In the genomic region with DNA sequence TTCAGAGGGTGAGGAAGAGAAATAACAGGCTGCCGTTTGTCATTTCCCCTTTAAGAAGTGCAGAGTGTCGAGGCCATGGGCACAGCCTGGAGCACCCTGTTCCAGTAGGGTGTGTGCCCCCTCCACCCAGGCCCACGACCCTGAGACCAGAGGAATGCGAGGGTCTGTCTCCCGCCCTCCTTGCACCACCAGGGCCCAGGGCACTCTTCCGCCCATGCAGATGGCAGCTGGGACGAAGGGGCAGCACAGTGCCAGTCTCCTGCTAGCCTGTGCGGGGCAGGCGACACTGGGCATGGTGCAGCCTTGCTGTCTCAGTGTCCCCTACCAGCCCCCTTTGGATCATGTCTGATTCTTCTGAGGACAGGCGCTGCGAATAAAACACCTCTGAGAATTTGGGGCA, we compare ENCODE assay signal across 31 cellular contexts.
"Had no signal": no experiment of that assay in that cellular context is flagged by ENCODE, and none has a peak within 500 bp of the region (broad histone marks: within the 10 kb centered on the region; RNA-seq: fewer than 3 reads in every experiment).

No MANE protein-coding gene starts in this region.

- ATAC-seq: activated CD4-positive, alpha-beta T cell treated with anti-CD3 and anti-CD28 coated beads for 36 hours; activated CD8-positive, alpha-beta memory T cell treated with anti-CD3 and anti-CD28 coated beads, Interleukin-2, amount 10 ng/mL, durations not matched to agents 7 days and 5 days; activated CD8-positive, alpha-beta T cell treated with anti-CD3 and anti-CD28 coated beads, Interleukin-2, amount 10 ng/mL, durations not matched to agents 7 days and 5 days; activated naive CD8-positive, alpha-beta T cell treated with anti-CD3 and anti-CD28 coated beads, Interleukin-2, amount 50 U/mL, for 24 hours; body of pancreas; effector memory CD8-positive, alpha-beta T cell; foreskin keratinocyte; gastrocnemius medialis; heart left ventricle; T-helper 17 cell had no signal

- H3K4me3 ChIP-seq: adrenal gland, body of pancreas, esophagus muscularis mucosa, gastrocnemius medialis, heart left ventricle had no signal

- H3K9me3 ChIP-seq: adrenal gland, body of pancreas, esophagus muscularis mucosa, gastrocnemius medialis, heart left ventricle had no signal

- H3K4me1 ChIP-seq: adrenal gland, foreskin keratinocyte, gastrocnemius medialis had no signal

- H3K36me3 ChIP-seq: adrenal gland, esophagus muscularis mucosa, gastrocnemius medialis, heart left ventricle had no signal

- H3K27ac ChIP-seq: adrenal gland, body of pancreas, esophagus muscularis mucosa, foreskin keratinocyte, gastrocnemius medialis, heart left ventricle had no signal

- H3K27me3 ChIP-seq: body of pancreas had no signal

- DNase-seq: activated CD4-positive, alpha-beta memory T cell treated with anti-CD3 and anti-CD28 coated beads for 36 hours; activated CD4-positive, alpha-beta T cell treated with anti-CD3 and anti-CD28 coated beads for 36 hours; activated CD4-positive, alpha-beta T cell treated with anti-CD3 and anti-CD28 coated beads, Interleukin-2, amount 10 ng/mL, durations not matched to agents 24 days and 14 days; activated CD4-positive, CD25-positive, alpha-beta regulatory T cell; activated CD4-positive, CD25-positive, alpha-beta regulatory T cell treated with anti-CD3 and anti-CD28 coated beads, Interleukin-2, amount 50 U/mL, for 72 hours; activated CD8-positive, alpha-beta memory T cell treated with anti-CD3 and anti-CD28 coated beads, Interleukin-2, amount 10 ng/mL, durations not matched to agents 7 days and 5 days; activated CD8-positive, alpha-beta memory T cell treated with anti-CD3 and anti-CD28 coated beads, Interleukin-2, amount 50 U/mL, for 4 hours; activated CD8-positive, alpha-beta T cell treated with anti-CD3 and anti-CD28 coated beads, Interleukin-2, amount 10 ng/mL, durations not matched to agents 7 days and 5 days; activated effector memory CD4-positive, alpha-beta T cell treated with anti-CD3 and anti-CD28 coated beads, Interleukin-2, amount 50 U/mL, for 16 hours; activated naive CD4-positive, alpha-beta T cell treated with anti-CD3 and anti-CD28 coated beads for 36 hours; activated naive CD8-positive, alpha-beta T cell treated with anti-CD3 and anti-CD28 coated beads for 36 hours; activated naive CD8-positive, alpha-beta T cell treated with anti-CD3 and anti-CD28 coated beads, Interleukin-2, amount 50 U/mL, for 24 hours; activated T-cell treated with anti-CD3 and anti-CD28 coated beads, Interleukin-2, amount 50 U/mL, for 1 hour; activated T-cell treated with anti-CD3 and anti-CD28 coated beads, Interleukin-2, amount 50 U/mL, for 48 hours; adrenal gland; amygdala; aorta; body of pancreas; caudate nucleus; cortex of kidney; dermis blood vessel endothelial cell; effector CD4-positive, alpha-beta T cell; effector memory CD8-positive, alpha-beta T cell; erythroblast; foreskin keratinocyte; gastrocnemius medialis; glutamatergic neuron; heart left ventricle; T-helper 17 cell; T1000 had no signal
